ENCODE assay signal across 39 cellular contexts in genomic region chr2:70670202-70670601, GRCh38.
"Had no signal": no experiment of that assay in that cellular context is flagged by ENCODE, and none has a peak within 500 bp of the region (broad histone marks: within the 10 kb centered on the region; RNA-seq: fewer than 3 reads in every experiment).

No MANE protein-coding gene starts in this region.

- H3K9me3 Mint-ChIP-seq: activated B cell treated with CpG ODN at 0.5 μM for 24 hours; activated CD4-positive, alpha-beta memory T cell treated with anti-CD3 and anti-CD28 coated beads for 36 hours; activated naive CD4-positive, alpha-beta T cell treated with anti-CD3 and anti-CD28 coated beads, Interleukin-2, amount 10 ng/mL, durations not matched to agents 7 days and 5 days; activated naive CD8-positive, alpha-beta T cell treated with anti-CD3 and anti-CD28 coated beads, Interleukin-2, amount 50 U/mL, for 24 hours; activated T-cell treated with anti-CD3 and anti-CD28 coated beads, Interleukin-2, amount 50 U/mL, for 4 hours; activated T-helper 1 cell treated with anti-CD3 and anti-CD28 coated beads, Interleukin-12 subunit alpha, Interleukin-12 subunit beta, Interleukin-2, Interleukin-4 antibody, amounts not matched to agents 30 ng/mL and 10 ng/mL and 1 ng/mL, durations not matched to agents 14 hours and 24 hours and 36 hours; brain had no signal

- H3K4me3 Mint-ChIP-seq: activated B cell treated with CpG ODN at 0.5 μM for 24 hours; activated CD4-positive, alpha-beta memory T cell treated with anti-CD3 and anti-CD28 coated beads for 36 hours; activated naive CD4-positive, alpha-beta T cell treated with anti-CD3 and anti-CD28 coated beads, Interleukin-2, amount 10 ng/mL, durations not matched to agents 7 days and 5 days; activated naive CD8-positive, alpha-beta T cell; activated naive CD8-positive, alpha-beta T cell treated with anti-CD3 and anti-CD28 coated beads, Interleukin-2, amount 50 U/mL, for 24 hours; activated T-cell treated with anti-CD3 and anti-CD28 coated beads, Interleukin-2, amount 50 U/mL, for 4 hours; activated T-helper 1 cell treated with anti-CD3 and anti-CD28 coated beads, Interleukin-12 subunit alpha, Interleukin-12 subunit beta, Interleukin-2, Interleukin-4 antibody, amounts not matched to agents 30 ng/mL and 10 ng/mL and 1 ng/mL, durations not matched to agents 14 hours and 24 hours and 36 hours; brain had no signal

- H3K27me3 ChIP-seq: MG63, SJSA1 had no signal

- H3K4me1 Mint-ChIP-seq: activated B cell treated with CpG ODN at 0.5 μM for 24 hours; activated naive CD8-positive, alpha-beta T cell treated with anti-CD3 and anti-CD28 coated beads, Interleukin-2, amount 50 U/mL, for 24 hours; brain had no signal

- H3K36me3 ChIP-seq: MG63, SJSA1 had no signal

- H3K4me1 ChIP-seq: SJSA1 had no signal

- DNase-seq: activated B cell treated with CpG ODN at 0.5 μM for 24 hours; activated CD4-positive, alpha-beta memory T cell treated with anti-CD3 and anti-CD28 coated beads for 36 hours; activated CD4-positive, alpha-beta T cell treated with anti-CD3 and anti-CD28 coated beads for 4 hours; activated CD4-positive, alpha-beta T cell treated with anti-CD3 and anti-CD28 coated beads, Interleukin-2, amount 50 U/mL, for 1 hour; activated CD4-positive, CD25-positive, alpha-beta regulatory T cell treated with anti-CD3 and anti-CD28 coated beads, Interleukin-2, amount 50 U/mL, for 72 hours; activated effector memory CD4-positive, alpha-beta T cell treated with Interleukin-2 at 50 U/mL for 16 hours; activated naive CD4-positive, alpha-beta T cell treated with anti-CD3 and anti-CD28 coated beads, Interleukin-2, amount 10 ng/mL, durations not matched to agents 7 days and 5 days; activated naive CD8-positive, alpha-beta T cell treated with anti-CD3 and anti-CD28 coated beads, Interleukin-2, amount 50 U/mL, for 24 hours; activated T-cell treated with anti-CD3 and anti-CD28 coated beads for 4 hours; activated T-cell treated with anti-CD3 and anti-CD28 coated beads, Interleukin-2, amount 50 U/mL, for 4 hours; anterior cingulate cortex; caudate nucleus; cerebellar nuclear complex; Kasumi-1; KG1; MG63; NCI-H1048; NCI-H1105 treated with DMSO at 0.1 percent for 48 hours; NCI-H1436; NCI-H1694; NCI-H1930; NCI-H2081 treated with DMSO at 0.1 percent for 48 hours; NCI-H226; NCI-H446 treated with DMSO at 0.1 percent for 48 hours; NCI-H524; NCI-H69; RPMI8226; SHP77 treated with DMSO at 0.1 percent for 48 hours; SW 1271; T-helper 1 cell; T-helper 2 cell; T-helper 9 cell had no signal

- H3K27ac ChIP-seq: SJSA1, VCaP had no signal

- H3K9me3 ChIP-seq: MG63, SJSA1 had no signal

- H3K36me3 Mint-ChIP-seq: activated CD4-positive, alpha-beta memory T cell treated with anti-CD3 and anti-CD28 coated beads for 36 hours had no signal

- FAIRE-seq: bronchial epithelial cell had no signal

- H3K4me3 ChIP-seq: MG63, SJSA1 had no signal

- H3K27me3 Mint-ChIP-seq: activated B cell treated with CpG ODN at 0.5 μM for 24 hours; activated CD4-positive, alpha-beta memory T cell treated with anti-CD3 and anti-CD28 coated beads for 36 hours; activated naive CD4-positive, alpha-beta T cell treated with anti-CD3 and anti-CD28 coated beads, Interleukin-2, amount 10 ng/mL, durations not matched to agents 7 days and 5 days; activated naive CD8-positive, alpha-beta T cell; activated naive CD8-positive, alpha-beta T cell treated with anti-CD3 and anti-CD28 coated beads, Interleukin-2, amount 50 U/mL, for 24 hours; brain had no signal

- ATAC-seq: activated naive CD8-positive, alpha-beta T cell treated with anti-CD3 and anti-CD28 coated beads, Interleukin-2, amount 50 U/mL, for 24 hours; activated T-cell treated with anti-CD3 and anti-CD28 coated beads, Interleukin-2, amount 50 U/mL, for 4 hours; Panc1 had no signal

- H3K27ac Mint-ChIP-seq: activated B cell treated with CpG ODN at 0.5 μM for 24 hours; activated CD4-positive, alpha-beta memory T cell treated with anti-CD3 and anti-CD28 coated beads for 36 hours; activated naive CD4-positive, alpha-beta T cell treated with anti-CD3 and anti-CD28 coated beads, Interleukin-2, amount 10 ng/mL, durations not matched to agents 7 days and 5 days; activated naive CD8-positive, alpha-beta T cell; activated naive CD8-positive, alpha-beta T cell treated with anti-CD3 and anti-CD28 coated beads, Interleukin-2, amount 50 U/mL, for 24 hours; activated T-helper 1 cell treated with anti-CD3 and anti-CD28 coated beads, Interleukin-12 subunit alpha, Interleukin-12 subunit beta, Interleukin-2, Interleukin-4 antibody, amounts not matched to agents 30 ng/mL and 10 ng/mL and 1 ng/mL, durations not matched to agents 14 hours and 24 hours and 36 hours had no signal
